ENCODE assay signal across 14 cellular contexts in genomic region chr3:30660656-30661055, GRCh38. TPM values are rescaled to one million over a fixed set of nuclear protein-coding genes. Genes with fewer than 3 reads are reported as not detected.
DNase-seq lines count a peak whose midpoint lies in the region; ATAC-seq and TF ChIP-seq lines count a peak whose summit lies in the region.
"Had no signal": no experiment of that assay in that cellular context is flagged by ENCODE, and none has a peak within 500 bp of the region (broad histone marks: within the 10 kb centered on the region; RNA-seq: fewer than 3 reads in every experiment).

No MANE protein-coding gene starts in this region.

- intact Hi-C loops in activated CD4-positive, alpha-beta T cell treated with anti-CD3 and anti-CD28 coated beads for 36 hours (cut with DNase I, micrococcal nuclease): loop anchor here in 1 of 2 experiments (1.0 kb wide), 1 partner anchor 22 kb away; no protein-coding TSS in a partner anchor
- intact Hi-C loops in ascending aorta (cut with DNase I) (no loop called here), sigmoid colon (cut with DNase I) (no loop called here)

- ATAC-seq in activated CD4-positive, alpha-beta T cell treated with anti-CD3 and anti-CD28 coated beads for 36 hours: no peak
- ATAC-seq in GM18861 (IDR thresholded peaks at IDR 0.05; ENCODE audit: unreplicated experiment): no peak

- H3K27me3 ChIP-seq in ascending aorta (no peaks in the 10 kb centered on the region), sigmoid colon (no peaks in the 10 kb centered on the region)
- H3K27me3 ChIP-seq: suprapubic skin had no signal

- H3K4me1 Mint-ChIP-seq in activated CD4-positive, alpha-beta T cell treated with anti-CD3 and anti-CD28 coated beads for 36 hours: peaks cover 100% of the 10 kb centered on the region
- H3K4me1 Mint-ChIP-seq in HFFc6 (ENCODE audit: low read depth): peaks cover 82% of the 10 kb centered on the region

- CTCF ChIA-PET in activated CD4-positive, alpha-beta T cell treated with anti-CD3 and anti-CD28 coated beads for 36 hours (lab: Charles Lee): interaction anchor here (0.7 to 1.6 kb wide), 3 partner anchors 20 to 54 kb away, joined by 3 to 4 read pairs (median 3); no protein-coding TSS in a partner anchor

- no peak for TF ChIP-seq POLR2A in sigmoid colon (IDR thresholded peaks at IDR 0.05)

- H3K27ac Mint-ChIP-seq in activated CD4-positive, alpha-beta T cell treated with anti-CD3 and anti-CD28 coated beads for 36 hours: peak overlapping the region; percentile 90
- H3K27ac Mint-ChIP-seq in HFFc6: peak overlapping the region; percentile 9; the same call in 1 of the 2 replicates

- no peak for TF ChIP-seq CTCF in HFFc6 (IDR thresholded peaks at IDR 0.05)
- no peak for TF ChIP-seq CTCF in ascending aorta (IDR thresholded peaks at IDR 0.05)
- no peak for TF ChIP-seq CTCF in sigmoid colon (IDR thresholded peaks at IDR 0.05)

- H3K27ac ChIP-seq in ascending aorta (peak overlapping the region; percentile 60 to 62), sigmoid colon (peak overlapping the region in 3 of 4 donors; percentile 1 to 79 (median 64))
- H3K27ac ChIP-seq: suprapubic skin had no signal

- H3K4me1 ChIP-seq in ascending aorta (peaks cover 30 to 81% of the 10 kb centered on the region in 2 donors), sigmoid colon (peaks cover 0 to 100% (median 80%) of the 10 kb centered on the region in 4 donors)

- 93% methylated on average over 3 of the region's 3 CpGs for WGBS in sigmoid colon, 2 donors

- H3K36me3 ChIP-seq in ascending aorta (peaks cover under 1 to 37% of the 10 kb centered on the region in 2 donors), sigmoid colon (peaks cover 7 to 47% (median 13%) of the 10 kb centered on the region in 4 donors)

- no peak for DNase-seq in activated CD4-positive, alpha-beta T cell treated with anti-CD3 and anti-CD28 coated beads for 36 hours
- no peak for DNase-seq in activated CD4-positive, alpha-beta T cell treated with anti-CD3 and anti-CD28 coated beads for 1 hour
- DNase-seq in HFFc6: no peak
- no peak for DNase-seq in ascending aorta (ENCODE audit: low spot score in 2 of 2)
- no peak for DNase-seq in sigmoid colon
- no peak for DNase-seq in occipital lobe (lab: John Stamatoyannopoulos, UW)
- no peak for DNase-seq in amniotic stem cell (lab: John Stamatoyannopoulos, UW)
- DNase-seq: ACHN; activated CD4-positive, alpha-beta T cell treated with anti-CD3 and anti-CD28 coated beads, Interleukin-2, amount 50 U/mL, for 4 hours; NCI-H1436; NCI-H774 had no signal

- H3K27me3 Mint-ChIP-seq in activated CD4-positive, alpha-beta T cell treated with anti-CD3 and anti-CD28 coated beads for 36 hours: no peaks in the 10 kb centered on the region
- peaks cover 2% of the 10 kb centered on the region; the same call in 1 of the 2 replicates for H3K27me3 Mint-ChIP-seq in HFFc6 (ENCODE audit: insufficient read depth)

- no peaks in the 10 kb centered on the region for H3K9me3 Mint-ChIP-seq in activated CD4-positive, alpha-beta T cell treated with anti-CD3 and anti-CD28 coated beads for 36 hours (ENCODE audit: low read depth)
- no peaks in the 10 kb centered on the region for H3K9me3 Mint-ChIP-seq in HFFc6
- H3K9me3 Mint-ChIP-seq: brain had no signal

- POLR2A ChIA-PET in activated CD4-positive, alpha-beta T cell treated with anti-CD3 and anti-CD28 coated beads for 36 hours (lab: Charles Lee): interaction anchor here (0.6 to 1.1 kb wide), 2 partner anchors 11 to 48 kb away, joined by 3 read pairs; no protein-coding TSS in a partner anchor

- peak overlapping the region; percentile 24 for H3K4me3 Mint-ChIP-seq in activated CD4-positive, alpha-beta T cell treated with anti-CD3 and anti-CD28 coated beads for 36 hours
- H3K4me3 Mint-ChIP-seq in HFFc6: no peak overlapping the region
- H3K4me3 Mint-ChIP-seq: brain had no signal

- no peak for TF ChIP-seq EP300 in sigmoid colon (IDR thresholded peaks at IDR 0.05)

- no peak overlapping the region for H3K4me3 ChIP-seq in ascending aorta
- H3K4me3 ChIP-seq in sigmoid colon: no peak overlapping the region
- H3K4me3 ChIP-seq: suprapubic skin had no signal

- H3K9me3 ChIP-seq in ascending aorta: no peaks in the 10 kb centered on the region
- no peaks in the 10 kb centered on the region for H3K9me3 ChIP-seq in sigmoid colon
- H3K9me3 ChIP-seq: suprapubic skin had no signal

- peaks cover 75% of the 10 kb centered on the region for H3K36me3 Mint-ChIP-seq in activated CD4-positive, alpha-beta T cell treated with anti-CD3 and anti-CD28 coated beads for 36 hours (ENCODE audit: low read depth)
- peaks cover 55% of the 10 kb centered on the region for H3K36me3 Mint-ChIP-seq in HFFc6 (ENCODE audit: low read depth)

RNA-seq across cellular contexts. Expression of gene TGFBR2, which starts 54.3 kb away (rescaled TPM):
- 10 to 100 TPM; 45.5 to 46.6 TPM for total RNA-seq in activated CD4-positive, alpha-beta T cell treated with anti-CD3 and anti-CD28 coated beads for 36 hours
- total RNA-seq in HFFc6 (2021; fragmentation: NEBNext Ultra II Directional; extraction: Animal tissue kit (Norgen Biotek cat#: 25700)): 100 to 1,000 TPM in 4 of 6 experiments, 10 to 100 TPM in 2; 78.5 to 135 (median 118) TPM
- total RNA-seq in ascending aorta: 343 TPM
- total RNA-seq in sigmoid colon: 100 to 1,000 TPM; 215 to 243 (median 234) TPM
- polyA plus RNA-seq in sigmoid colon: 10 to 100 TPM in 2 of 3 donors, 1 to 10 TPM in 1; 9.9 to 56.4 (median 32.4) TPM
- total RNA-seq in occipital lobe: 5.8 TPM
